ENCODE assay signal across 8 cellular contexts in the genomic region with DNA sequence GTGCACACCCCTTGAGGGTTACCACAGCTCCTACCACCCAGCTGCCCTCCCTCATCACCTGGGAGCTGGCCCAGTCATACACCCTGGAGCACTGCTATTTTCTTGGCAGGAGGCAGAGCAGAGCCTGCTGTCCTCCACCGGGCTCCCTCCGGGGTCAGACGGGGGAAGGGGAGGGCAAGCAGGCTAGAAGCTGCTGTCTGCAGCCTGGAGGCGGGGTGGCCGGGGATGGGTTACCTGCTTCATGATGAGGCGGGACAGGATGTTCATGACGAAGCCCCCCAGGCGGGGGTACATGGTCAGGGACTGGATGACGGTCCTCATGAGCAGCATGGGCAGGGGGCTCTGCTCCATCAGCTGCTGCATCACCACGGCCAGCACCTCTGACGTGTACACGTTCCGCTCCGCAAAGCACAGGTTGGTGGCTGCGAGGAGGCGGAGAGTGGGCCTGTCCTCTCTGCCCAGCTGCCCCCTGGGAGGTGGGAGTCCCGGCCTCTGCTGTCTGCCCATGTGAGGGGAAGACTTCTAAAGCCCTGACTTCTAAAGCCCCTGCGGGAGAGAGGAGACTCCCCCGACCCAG. TPM values are rescaled to one million over a fixed set of nuclear protein-coding genes. Genes with fewer than 3 reads are reported as not detected.
DNase-seq lines count a peak whose midpoint lies in the region; ATAC-seq and TF ChIP-seq lines count a peak whose summit lies in the region.
"Had no signal": no experiment of that assay in that cellular context is flagged by ENCODE, and none has a peak within 500 bp of the region (broad histone marks: within the 10 kb centered on the region; RNA-seq: fewer than 3 reads in every experiment).

No MANE protein-coding gene starts in this region.

- TF ChIP-seq POLR2A in right lobe of liver (IDR thresholded peaks at IDR 0.05): no peak

- H3K4me3 Mint-ChIP-seq in HFFc6: no peak overlapping the region

- intact Hi-C loops in right lobe of liver (cut with DNase I): loop anchor here (10.0 kb wide), 2 partner anchors 67 to 77 kb away; a partner anchor contains a TSS

- H3K36me3 Mint-ChIP-seq in HFFc6 (ENCODE audit: low read depth): peaks cover 6% of the 10 kb centered on the region; the same call in 1 of the 2 replicates

- H3K9me3 ChIP-seq in right lobe of liver: no peaks in the 10 kb centered on the region
- H3K9me3 ChIP-seq: SJCRH30 had no signal

- CTCF ChIA-PET in RWPE1 (lab: Yijun Ruan, JAX): interaction anchor here (0.7 to 1.7 kb wide), 8 partner anchors 10 to 211 kb away, joined by 3 to 20 read pairs (median 5); no protein-coding TSS in a partner anchor

- H3K27ac ChIP-seq in RWPE1: peak overlapping the region; percentile 70
- H3K27ac ChIP-seq in right lobe of liver: no peak overlapping the region
- H3K27ac ChIP-seq: SJCRH30 had no signal

- ATAC-seq in right lobe of liver (peak; percentile 2 to 20 (median 5)), GM21737 (IDR thresholded peaks at IDR 0.05; ENCODE audit: unreplicated experiment) (no peak)

- H3K27me3 ChIP-seq in right lobe of liver: no peaks in the 10 kb centered on the region
- H3K27me3 ChIP-seq: SJCRH30 had no signal

- H3K27me3 Mint-ChIP-seq in HFFc6 (ENCODE audit: insufficient read depth): peaks cover 2% of the 10 kb centered on the region; the same call in 1 of the 2 replicates

- H3K27ac Mint-ChIP-seq in HFFc6: peak overlapping the region; percentile 38; the same call in 1 of the 2 replicates

- H3K4me1 ChIP-seq in right lobe of liver: no peaks in the 10 kb centered on the region

- no peaks in the 10 kb centered on the region for H3K9me3 Mint-ChIP-seq in HFFc6

- peaks cover 0 to 9% (median 3%) of the 10 kb centered on the region in 4 donors for H3K36me3 ChIP-seq in right lobe of liver

- POLR2A ChIA-PET in RWPE1 (lab: Yijun Ruan, JAX; ENCODE audit: low non-redundant PET): no interaction called here

- H3K4me1 Mint-ChIP-seq in HFFc6 (ENCODE audit: low read depth): peaks cover 8% of the 10 kb centered on the region; the same call in 1 of the 2 replicates

- DNase-seq in HFFc6 (no peak), RWPE1 (ENCODE audit: low spot score) (no peak), right lobe of liver (no peak), middle frontal gyrus (ENCODE audit: extremely low spot score, low spot score) (no peak), NCI-H1092 treated with DMSO at 0.1 percent for 48 hours (lab: John Stamatoyannopoulos, UW) (no peak)

- 59% methylated on average over 4 of the region's 19 CpGs for WGBS in right lobe of liver (ENCODE audit: insufficient coverage, low coverage, low lambda C conversion rate, missing lambda C conversion rate)

- no peak for TF ChIP-seq CTCF in HFFc6 (IDR thresholded peaks at IDR 0.05)
- no peak for TF ChIP-seq CTCF in RWPE1 (conservative IDR thresholded peaks at IDR 0.05; ENCODE audit: low read depth)
- TF ChIP-seq CTCF in right lobe of liver (IDR thresholded peaks at IDR 0.05): no peak

- H3K4me3 ChIP-seq in right lobe of liver: no peak overlapping the region
- H3K4me3 ChIP-seq: SJCRH30 had no signal

RNA-seq across cellular contexts. Expression of a gene that starts 2.7 kb away (rescaled TPM):
- under 1 TPM in 1 of 6 experiments, not detected in 5; 0.07 TPM for total RNA-seq in HFFc6 (2021; fragmentation: NEBNext Ultra II Directional; extraction: Animal tissue kit (Norgen Biotek cat#: 25700))
- total RNA-seq in right lobe of liver: not detected
- total RNA-seq: temporal lobe had no signal

RNA-seq across cellular contexts. Expression of a gene that starts 25.2 kb away (rescaled TPM):
- total RNA-seq in HFFc6 (2021; fragmentation: NEBNext Ultra II Directional; extraction: Animal tissue kit (Norgen Biotek cat#: 25700)): 10 to 100 TPM; 53.4 to 63.2 (median 55.3) TPM
- total RNA-seq in right lobe of liver: 10 to 100 TPM in 4 of 6 experiments, 1 to 10 TPM in 2; 8.3 to 14.3 (median 11.9) TPM

RNA-seq across cellular contexts. Expression of a gene that starts 35.5 kb away (rescaled TPM):
- total RNA-seq in HFFc6 (2021; fragmentation: NEBNext Ultra II Directional; extraction: Animal tissue kit (Norgen Biotek cat#: 25700)): 100 to 1,000 TPM in 4 of 6 experiments, 10 to 100 TPM in 2; 85.5 to 144 (median 102) TPM
- total RNA-seq in right lobe of liver: 10 to 100 TPM in 1 of 6 experiments, 1 to 10 TPM in 5; 4.3 to 14.9 (median 8.7) TPM

RNA-seq across cellular contexts. Expression of a gene that starts 45.1 kb away (rescaled TPM):
- 10 to 100 TPM; 59.6 to 74.8 (median 66.0) TPM for total RNA-seq in HFFc6 (2021; fragmentation: NEBNext Ultra II Directional; extraction: Animal tissue kit (Norgen Biotek cat#: 25700))
- total RNA-seq in right lobe of liver: 10 to 100 TPM; 31.1 to 50.1 (median 42.0) TPM

RNA-seq across cellular contexts. Expression of a gene that starts 46.3 kb away (rescaled TPM):
- total RNA-seq in HFFc6 (2021; fragmentation: NEBNext Ultra II Directional; extraction: Animal tissue kit (Norgen Biotek cat#: 25700)): not detected
- total RNA-seq in right lobe of liver: 10 to 100 TPM; 18.2 to 36.1 (median 25.3) TPM
- total RNA-seq: temporal lobe had no signal

Comparison
In these comparisons a context has a peak if more than half of its experiments do, and no peak if none do; other contexts are left out.
1. RNA of a gene that starts 35.5 kb away (total RNA-seq): 85.5 to 144 TPM in HFFc6; 4.3 to 14.9 TPM in right lobe of liver; every median in the first group is over 4 times any median in the second.